8 cellular contexts compared by ENCODE assay signal in genomic region chr7:132656846-132657776, GRCh38.
DNase-seq lines count a peak whose midpoint lies in the region; ATAC-seq and TF ChIP-seq lines count a peak whose summit lies in the region.

No MANE protein-coding gene starts in this region.

- peaks cover 21 to 26% of the 10 kb centered on the region in 2 donors for H3K4me1 Mint-ChIP-seq in stimulated activated naive B cell treated with anti-CD40 and anti-IgM and Interleukin-4, amounts not matched to agents 10 μg/mL and 1 μg/mL and 100 μg/mL, for 72 hours

- H3K9me3 ChIP-seq in OCI-LY7 (ENCODE audit: low read length) = no peaks in the 10 kb centered on the region
- H3K9me3 ChIP-seq in suprapubic skin = no peaks in the 10 kb centered on the region

- H3K9me2 ChIP-seq in OCI-LY7 (ENCODE audit: insufficient read depth, low read length) = no peaks in the 10 kb centered on the region

- intact Hi-C loops in OCI-LY7 (cut with micrococcal nuclease; ENCODE audit: unreplicated experiment) = no loop called here

- POLR2A ChIA-PET in OCI-LY7 (lab: Charles Lee) = no interaction called here

- no peak overlapping the region for H3K27ac ChIP-seq in OCI-LY7 (ENCODE audit: low read depth, low read length, poor library complexity, severe bottlenecking)
- H3K27ac ChIP-seq in suprapubic skin = no peak overlapping the region

- TF ChIP-seq CTCF in AG09319 (IDR thresholded peaks at IDR 0.05; ENCODE audit: low read depth, low read length) (peak; percentile 37), GM12865 (IDR thresholded peaks at IDR 0.05; ENCODE audit: insufficient read depth, low read depth, low read length, missing control alignments) (peak; percentile 42), OCI-LY7 (conservative IDR thresholded peaks at IDR 0.05; ENCODE audit: low read length) (peak; percentile 68), fibroblast of villous mesenchyme (IDR thresholded peaks at IDR 0.05; ENCODE audit: insufficient read depth, low read depth, low read length) (peak; percentile 58), suprapubic skin (IDR thresholded peaks at IDR 0.05) (peak in 1 of 2 donors; percentile 46)

- no peak for TF ChIP-seq POLR2A in suprapubic skin (IDR thresholded peaks at IDR 0.05)

- H3K27ac Mint-ChIP-seq in stimulated activated naive B cell treated with anti-CD40 and anti-IgM and Interleukin-4, amounts not matched to agents 10 μg/mL and 1 μg/mL and 100 μg/mL, for 72 hours = no peak overlapping the region

- peaks cover 0 to 5% of the 10 kb centered on the region in 2 donors for H3K27me3 Mint-ChIP-seq in stimulated activated naive B cell treated with anti-CD40 and anti-IgM and Interleukin-4, amounts not matched to agents 10 μg/mL and 1 μg/mL and 100 μg/mL, for 72 hours

- CTCF ChIA-PET in OCI-LY7 (lab: Charles Lee; ENCODE audit: unreplicated experiment) = no interaction called here

- H3K4me2 ChIP-seq in OCI-LY7 (ENCODE audit: low read length) = no peak overlapping the region

- H3K4me3 Mint-ChIP-seq in stimulated activated naive B cell treated with anti-CD40 and anti-IgM and Interleukin-4, amounts not matched to agents 10 μg/mL and 1 μg/mL and 100 μg/mL, for 72 hours = no peak overlapping the region

- H4K20me1 ChIP-seq in OCI-LY7 (ENCODE audit: insufficient read depth, low read length) = no peaks in the 10 kb centered on the region

- no peak for TF ChIP-seq EP300 in suprapubic skin (IDR thresholded peaks at IDR 0.05)

- H3K79me2 ChIP-seq in OCI-LY7 (ENCODE audit: insufficient read depth, low read depth, low read length) = no peaks in the 10 kb centered on the region

- H3K4me3 ChIP-seq in GM12865 (ENCODE audit: low read depth, low read length) = no peak overlapping the region
- no peak overlapping the region for H3K4me3 ChIP-seq in OCI-LY7 (ENCODE audit: low read depth, low read length, poor library complexity, severe bottlenecking)
- no peak overlapping the region for H3K4me3 ChIP-seq in fibroblast of villous mesenchyme (ENCODE audit: low read depth, low read length)
- H3K4me3 ChIP-seq in suprapubic skin = no peak overlapping the region

- H3K27me3 ChIP-seq in suprapubic skin = no peaks in the 10 kb centered on the region

- H3K9me3 Mint-ChIP-seq in stimulated activated naive B cell treated with anti-CD40 and anti-IgM and Interleukin-4, amounts not matched to agents 10 μg/mL and 1 μg/mL and 100 μg/mL, for 72 hours = peaks cover 16 to 21% of the 10 kb centered on the region in 2 donors

- 68% methylated on average over 9 of the region's 9 CpGs for WGBS in suprapubic skin

- H3K4me1 ChIP-seq in OCI-LY7 (ENCODE audit: insufficient read depth, low read length, poor library complexity, severe bottlenecking) (peaks cover 14% of the 10 kb centered on the region), suprapubic skin (peaks cover 3% of the 10 kb centered on the region)

- ATAC-seq in stimulated activated naive B cell treated with anti-CD40 and anti-IgM and Interleukin-4, amounts not matched to agents 10 μg/mL and 1 μg/mL and 100 μg/mL, for 72 hours (replicated peaks) = no peak
- ATAC-seq in HG03159 (IDR thresholded peaks at IDR 0.05; ENCODE audit: unreplicated experiment) = no peak

- no peak overlapping the region for H2AFZ ChIP-seq in OCI-LY7 (ENCODE audit: low read length)

- peaks cover 7 to 10% of the 10 kb centered on the region in 2 donors for H3K36me3 Mint-ChIP-seq in stimulated activated naive B cell treated with anti-CD40 and anti-IgM and Interleukin-4, amounts not matched to agents 10 μg/mL and 1 μg/mL and 100 μg/mL, for 72 hours

- no peak for DNase-seq in AG09319 (ENCODE audit: extremely low read depth, low read depth)
- DNase-seq in GM12865 (ENCODE audit: low read depth) = peak; percentile 6
- peak; percentile 11 for DNase-seq in OCI-LY7 (ENCODE audit: low spot score)
- no peak for DNase-seq in fibroblast of villous mesenchyme (ENCODE audit: low read depth)
- DNase-seq in NCI-H446 treated with DMSO at 0.1 percent for 48 hours (lab: John Stamatoyannopoulos, UW) = no peak
- DNase-seq in stimulated activated naive B cell treated with anti-CD40 and anti-IgM and Interleukin-4, amounts not matched to agents 10 μg/mL and 1 μg/mL and 100 μg/mL, for 72 hours = no peak
- DNase-seq in suprapubic skin (ENCODE audit: low spot score in 2 of 2) = no peak

- no peaks in the 10 kb centered on the region for H3K36me3 ChIP-seq in OCI-LY7 (ENCODE audit: insufficient read depth, low read length)
- no peaks in the 10 kb centered on the region for H3K36me3 ChIP-seq in suprapubic skin

- no TSS peak for BruUV-seq in OCI-LY7 (replicated peaks; lab: Mats Ljungman, UMichigan)

Comparison
In these comparisons a context has a peak if more than half of its experiments do, and no peak if none do; other contexts are left out.
1. DNase-seq: peak in GM12865 (single experiment) and OCI-LY7 (single experiment); none in AG09319 (single experiment), fibroblast of villous mesenchyme (single experiment), NCI-H446 treated with DMSO at 0.1 percent for 48 hours (single experiment), stimulated activated naive B cell treated with anti-CD40 and anti-IgM and Interleukin-4, amounts not matched to agents 10 μg/mL and 1 μg/mL and 100 μg/mL, for 72 hours (single experiment) and suprapubic skin (0 of 2).